9 cellular contexts compared by ENCODE assay signal in the genomic region with DNA sequence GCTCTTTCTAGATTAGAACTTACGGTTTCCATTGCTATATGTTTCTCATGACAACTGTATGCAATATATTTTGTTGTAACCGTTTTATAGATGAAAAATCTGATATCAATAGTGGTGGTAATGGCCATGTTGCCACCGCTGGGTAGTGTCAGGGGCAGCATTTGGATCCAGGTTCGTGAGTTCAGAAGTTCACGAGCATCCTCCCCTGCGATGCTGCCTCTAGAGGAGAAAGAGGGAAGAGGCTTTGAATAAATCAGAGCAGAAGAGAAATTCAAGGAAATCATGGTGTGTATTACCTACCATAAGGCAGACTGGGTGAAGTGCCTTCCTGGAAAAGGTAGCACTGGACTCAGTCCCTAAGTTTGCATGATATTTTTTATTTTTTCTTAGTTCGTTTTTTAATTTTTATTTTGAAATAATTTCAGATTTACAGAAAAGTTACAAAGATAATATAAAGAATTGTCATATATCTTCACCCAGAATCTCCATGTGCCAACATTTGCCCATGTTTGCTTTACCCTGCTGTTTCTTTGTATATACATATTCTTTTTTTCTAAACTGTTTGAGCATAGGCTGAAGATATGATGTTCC. TPM values are rescaled to one million over a fixed set of nuclear protein-coding genes. Genes with fewer than 3 reads are reported as not detected.
DNase-seq lines count a peak whose midpoint lies in the region; ATAC-seq and TF ChIP-seq lines count a peak whose summit lies in the region.
"Had no signal": no experiment of that assay in that cellular context is flagged by ENCODE, and none has a peak within 500 bp of the region (broad histone marks: within the 10 kb centered on the region; RNA-seq: fewer than 3 reads in every experiment).

No MANE protein-coding gene starts in this region.

- H3K9me2 ChIP-seq in Karpas-422 (replicated peaks; ENCODE audit: insufficient read depth, low read length) = no peaks in the 10 kb centered on the region

- TF ChIP-seq CTCF in endodermal cell (conservative IDR thresholded peaks at IDR 0.05) (peak; percentile 93), osteoblast (IDR thresholded peaks at IDR 0.05; ENCODE audit: extremely low read depth, low read depth, low read length) (peak; percentile 72)

- no peaks in the 10 kb centered on the region for H3K9me3 Mint-ChIP-seq in endodermal cell

- H3K27me3 ChIP-seq in Karpas-422 (ENCODE audit: low read length) = 0 out of 2 replicates have a peak, but pooled peaks cover 2% of the 10 kb centered on the region
- peaks cover 63% of the 10 kb centered on the region for H3K27me3 ChIP-seq in endodermal cell (ENCODE audit: control insufficient read depth, insufficient read depth, low read length, poor library complexity, severe bottlenecking)
- H3K27me3 ChIP-seq in osteoblast (ENCODE audit: insufficient read depth, low read length) = peaks cover 55% of the 10 kb centered on the region

- H3K36me3 ChIP-seq in Karpas-422 (ENCODE audit: insufficient read depth, low read length) = no peaks in the 10 kb centered on the region
- no peaks in the 10 kb centered on the region for H3K36me3 ChIP-seq in endodermal cell (ENCODE audit: control insufficient read depth, insufficient read depth, low read length)
- H3K36me3 ChIP-seq in osteoblast (ENCODE audit: insufficient read depth, low read length) = no peaks in the 10 kb centered on the region

- peaks cover 71% of the 10 kb centered on the region for H3K27me3 Mint-ChIP-seq in endodermal cell (ENCODE audit: insufficient read depth)

- no peak overlapping the region for H2AFZ ChIP-seq in Karpas-422 (ENCODE audit: low read length)
- no peak overlapping the region for H2AFZ ChIP-seq in osteoblast (ENCODE audit: low read length)

- peaks cover 13% of the 10 kb centered on the region for H3K4me1 Mint-ChIP-seq in endodermal cell

- H3K9ac ChIP-seq in Karpas-422 (ENCODE audit: low read length) (no peak overlapping the region), endodermal cell (ENCODE audit: extremely low read depth, low read length, poor library complexity, severe bottlenecking) (no peak overlapping the region)

- no peak for ATAC-seq in HG03097 (IDR thresholded peaks at IDR 0.05; ENCODE audit: low FRiP score, unreplicated experiment)
- no peak for ATAC-seq in GM21390 (IDR thresholded peaks at IDR 0.05; ENCODE audit: unreplicated experiment)

- no peaks in the 10 kb centered on the region for H4K20me1 ChIP-seq in Karpas-422 (ENCODE audit: insufficient read depth, low read depth, low read length)
- no peaks in the 10 kb centered on the region for H4K20me1 ChIP-seq in osteoblast (ENCODE audit: insufficient read depth, low read length)

- 10 to 13% methylated on average over 4 to 6 of the region's 7 CpGs for WGBS in endodermal cell (ENCODE audit: insufficient coverage in 1 of 2, insufficient read length in 1 of 2), 2 experiments

- peaks cover 10% of the 10 kb centered on the region for H3K4me1 ChIP-seq in Karpas-422 (ENCODE audit: low read length)
- H3K4me1 ChIP-seq in endodermal cell (ENCODE audit: control insufficient read depth, insufficient read depth, low read length) = no peaks in the 10 kb centered on the region
- H3K4me1 ChIP-seq in osteoblast (ENCODE audit: insufficient read depth, low read length) = no peaks in the 10 kb centered on the region

- H3K27ac ChIP-seq in Karpas-422 (ENCODE audit: low read length) = no peak overlapping the region
- no peak overlapping the region for H3K27ac ChIP-seq in endodermal cell (ENCODE audit: low read depth, low read length)
- H3K27ac ChIP-seq in osteoblast (ENCODE audit: low read depth, low read length) = no peak overlapping the region

- no peaks in the 10 kb centered on the region for H3K79me2 ChIP-seq in Karpas-422 (ENCODE audit: low read length)
- no peaks in the 10 kb centered on the region for H3K79me2 ChIP-seq in osteoblast (ENCODE audit: insufficient read depth, low read length)

- no peaks in the 10 kb centered on the region for H3K36me3 Mint-ChIP-seq in endodermal cell (ENCODE audit: low read depth)

- peak; percentile 35 for DNase-seq in NCI-H2029 (lab: John Stamatoyannopoulos, UW)
- DNase-seq in NCI-H2029 treated with DMSO at 0.1 percent for 48 hours (lab: John Stamatoyannopoulos, UW) = no peak
- peak; percentile 76 for DNase-seq in Karpas-422
- DNase-seq in RPMI8226 = peak; percentile 80
- peak; percentile 84 for DNase-seq in endodermal cell
- DNase-seq in osteoblast (ENCODE audit: insufficient read length, low spot score, missing footprints) = peak; percentile 81
- DNase-seq: activated B cell treated with CpG ODN at 0.5 μM for 24 hours had no signal

- no peak overlapping the region for H3K4me3 Mint-ChIP-seq in endodermal cell
- H3K4me3 Mint-ChIP-seq: activated B cell treated with CpG ODN at 0.5 μM for 24 hours had no signal

- no peak overlapping the region for H3K4me3 ChIP-seq in Karpas-422 (ENCODE audit: low read length)
- no peak overlapping the region for H3K4me3 ChIP-seq in endodermal cell (ENCODE audit: low read length)
- H3K4me3 ChIP-seq in osteoblast (ENCODE audit: insufficient read depth, low read length) = no peak overlapping the region

- no peak overlapping the region for H3K4me2 ChIP-seq in Karpas-422 (ENCODE audit: low read depth, low read length, poor library complexity, severe bottlenecking)
- no peak overlapping the region for H3K4me2 ChIP-seq in osteoblast (ENCODE audit: insufficient read depth, low read length)

- no peak overlapping the region for H3K27ac Mint-ChIP-seq in endodermal cell
- H3K27ac Mint-ChIP-seq: activated B cell treated with CpG ODN at 0.5 μM for 24 hours had no signal

- H3K9me3 ChIP-seq in Karpas-422 (ENCODE audit: low read length) = no peaks in the 10 kb centered on the region
- no peaks in the 10 kb centered on the region for H3K9me3 ChIP-seq in endodermal cell (ENCODE audit: control insufficient read depth, low read length)
- no peaks in the 10 kb centered on the region for H3K9me3 ChIP-seq in osteoblast (ENCODE audit: low read depth, low read length)

RNA-seq across cellular contexts. Expression of gene ZBTB7C, which starts 3.3 kb away (rescaled TPM):
- total RNA-seq in Karpas-422 (2014; rRNA removed; shearing (Covaris generic); ENCODE audit: low replicate concordance) = not detected in 2 replicates
- total RNA-seq in endodermal cell (under 1 TPM; 0.31 to 0.62 TPM), osteoblast (0.29 and 0.36 TPM in 2 replicates)
- polyA plus RNA-seq in endodermal cell (2013, experiment 1 of 2) = 0.43 TPM
- 0.41 TPM for polyA plus RNA-seq in endodermal cell (2013, experiment 2 of 2)
- total RNA-seq: activated B cell treated with CpG ODN at 0.5 μM for 24 hours had no signal
